In genomic region chr17:38742431-38743308, GRCh38 we compare ENCODE assay signal across 8 cellular contexts. TPM values are rescaled to one million over a fixed set of nuclear protein-coding genes. Genes with fewer than 3 reads are reported as not detected.
DNase-seq lines count a peak whose midpoint lies in the region; ATAC-seq, FAIRE-seq and TF ChIP-seq lines count a peak whose summit lies in the region.

No MANE protein-coding gene starts in this region.

- TF ChIP-seq CTCF in bronchial epithelial cell (IDR thresholded peaks at IDR 0.05; ENCODE audit: insufficient read depth, low read length, severe bottlenecking) (no peak), lung (IDR thresholded peaks at IDR 0.05; ENCODE audit: control extremely low read depth, extremely low read depth) (no peak), GM20000 (IDR thresholded peaks at IDR 0.05; ENCODE audit: extremely low read depth, missing control alignments) (no peak), smooth muscle cell (IDR thresholded peaks at IDR 0.05; ENCODE audit: borderline replicate concordance, insufficient read depth, poor library complexity, severe bottlenecking) (no peak)

- 39 to 67% methylated on average over 22 of the region's 22 CpGs for WGBS in lung, 2 donors
- WGBS in smooth muscle cell (ENCODE audit: low lambda C conversion rate): 94% methylated on average over 22 of the region's 22 CpGs

- H3K27ac ChIP-seq in lung (ENCODE audit: low read depth in 1 of 2, low read length in 1 of 2): peak overlapping the region; percentile 46 to 95
- no peak overlapping the region for H3K27ac ChIP-seq in smooth muscle cell (ENCODE audit: low read depth)

- H3K9me3 ChIP-seq in lung (ENCODE audit: control insufficient read depth in 2 of 2, insufficient read depth in 1 of 2, low read length in 1 of 2): no peaks in the 10 kb centered on the region
- H3K9me3 ChIP-seq in smooth muscle cell (replicated peaks; ENCODE audit: low read depth): no peaks in the 10 kb centered on the region

- DNase-seq in COR-L47 (lab: John Stamatoyannopoulos, UW): peak; percentile 93
- DNase-seq in NCI-H2107 (lab: John Stamatoyannopoulos, UW): peak; percentile 37
- peak; percentile 61 for DNase-seq in bronchial epithelial cell (ENCODE audit: low read depth)
- peak; percentile 72 for DNase-seq in lung (ENCODE audit: low spot score)
- DNase-seq in GM20000 (ENCODE audit: low spot score): no peak
- DNase-seq in smooth muscle cell (lab: John Stamatoyannopoulos, UW; ENCODE audit: unreplicated experiment): no peak

- ATAC-seq in lung (ENCODE audit: insufficient read depth, low FRiP score): no peak
- ATAC-seq in GM18867 (IDR thresholded peaks at IDR 0.05; ENCODE audit: unreplicated experiment): no peak
- ATAC-seq in GM21390 (IDR thresholded peaks at IDR 0.05; ENCODE audit: unreplicated experiment): no peak

- H3K4me1 ChIP-seq in lung (ENCODE audit: control insufficient read depth in 2 of 2, insufficient read depth in 2 of 2, low read length in 2 of 2) (peaks cover 9 to 28% of the 10 kb centered on the region in 2 donors), smooth muscle cell (ENCODE audit: low read depth) (peaks cover 13% of the 10 kb centered on the region)

- H3K27me3 ChIP-seq in bronchial epithelial cell (ENCODE audit: control insufficient read depth, insufficient read depth, low read length) (no peaks in the 10 kb centered on the region), lung (ENCODE audit: control insufficient read depth, insufficient read depth) (no peaks in the 10 kb centered on the region), smooth muscle cell (ENCODE audit: low read depth) (no peaks in the 10 kb centered on the region)

- peaks cover 90% of the 10 kb centered on the region for H4K20me1 ChIP-seq in smooth muscle cell (ENCODE audit: low read depth)

- H2AFZ ChIP-seq in smooth muscle cell (ENCODE audit: low read depth): no peak overlapping the region

- no peak overlapping the region for H3K4me2 ChIP-seq in smooth muscle cell

- no peaks in the 10 kb centered on the region for H3F3A ChIP-seq in smooth muscle cell (ENCODE audit: low read depth)

- H3K79me2 ChIP-seq in smooth muscle cell (ENCODE audit: low read depth): peaks cover 71% of the 10 kb centered on the region

- H3K36me3 ChIP-seq in bronchial epithelial cell (ENCODE audit: control insufficient read depth, insufficient read depth, low read length) (peaks cover 10% of the 10 kb centered on the region), lung (ENCODE audit: control insufficient read depth in 2 of 2, insufficient read depth in 2 of 2, low read length in 2 of 2) (peaks cover 0 to 17% of the 10 kb centered on the region in 2 donors), smooth muscle cell (ENCODE audit: low read depth) (no peaks in the 10 kb centered on the region)

- H3K4me3 ChIP-seq in bronchial epithelial cell (ENCODE audit: low read depth, low read length) (no peak overlapping the region), lung (no peak overlapping the region), smooth muscle cell (no peak overlapping the region)

- no peak overlapping the region for H3K9ac ChIP-seq in smooth muscle cell (ENCODE audit: low read depth)

- FAIRE-seq in bronchial epithelial cell (lab: Jason Lieb, UNC): no peak

RNA-seq across cellular contexts. Expression of gene PCGF2, which starts 5.5 kb away (rescaled TPM):
- total RNA-seq in bronchial epithelial cell (1.1 and 2.3 TPM in 2 replicates), lung (10 to 100 TPM; 29.2 to 43.3 TPM), smooth muscle cell (4.7 and 11.6 TPM in 2 replicates)
- polyA plus RNA-seq in lung (10 to 100 TPM; 17.1 to 61.4 TPM), smooth muscle cell (6.1 and 11.2 TPM in 2 replicates)

RNA-seq across cellular contexts. Expression of gene PSMB3, which starts 9.9 kb away (rescaled TPM):
- total RNA-seq in bronchial epithelial cell: 273 and 288 TPM in 2 replicates
- total RNA-seq in lung: 100 to 1,000 TPM in 1 of 2 donors, 10 to 100 TPM in 1; 81.3 to 175 TPM
- 100 to 1,000 TPM; 293 to 374 TPM for polyA plus RNA-seq in lung
- 265 and 312 TPM in 2 replicates for total RNA-seq in smooth muscle cell
- 346 and 358 TPM in 2 replicates for polyA plus RNA-seq in smooth muscle cell

RNA-seq across cellular contexts. Expression of gene CISD3, which starts 12.5 kb away (rescaled TPM):
- total RNA-seq in bronchial epithelial cell: 2.9 and 4.4 TPM in 2 replicates
- total RNA-seq in lung: 10 to 100 TPM in 1 of 2 donors, 1 to 10 TPM in 1; 2.4 to 49.7 TPM
- polyA plus RNA-seq in lung: 10 to 100 TPM; 34.4 to 41.5 TPM
- 0.54 and 1.3 TPM in 2 replicates for total RNA-seq in smooth muscle cell
- 15.1 and 18.1 TPM in 2 replicates for polyA plus RNA-seq in smooth muscle cell

RNA-seq across cellular contexts. Expression of gene MLLT6, which starts 37.6 kb away (rescaled TPM):
- 10.8 and 14.2 TPM in 2 replicates for total RNA-seq in bronchial epithelial cell
- total RNA-seq in lung: 100 to 1,000 TPM in 1 of 2 donors, 10 to 100 TPM in 1; 70.1 to 108 TPM
- polyA plus RNA-seq in lung: 10 to 100 TPM; 64.0 to 70.6 TPM
- total RNA-seq in smooth muscle cell: 11.2 and 12.4 TPM in 2 replicates
- polyA plus RNA-seq in smooth muscle cell: 4.6 and 8.1 TPM in 2 replicates

RNA-seq across cellular contexts. Expression of gene PIP4K2B, which starts 56.7 kb away (rescaled TPM):
- total RNA-seq in bronchial epithelial cell: 15.5 and 21.9 TPM in 2 replicates
- 10 to 100 TPM; 42.1 to 42.3 TPM for total RNA-seq in lung
- 10 to 100 TPM; 16.1 to 16.3 TPM for polyA plus RNA-seq in lung
- total RNA-seq in smooth muscle cell: 31.9 and 46.5 TPM in 2 replicates
- 11.1 and 13.7 TPM in 2 replicates for polyA plus RNA-seq in smooth muscle cell

Comparison
In these comparisons a context has a peak if more than half of its experiments do, and no peak if none do; other contexts are left out.
1. DNase-seq: peak in COR-L47 (single experiment), NCI-H2107 (single experiment), bronchial epithelial cell (single experiment) and lung (single experiment); none in GM20000 (single experiment) and smooth muscle cell (single experiment).